24 cellular contexts compared by ENCODE assay signal in genomic region chrX:125621588-125621927, GRCh38.
"Had no signal": no experiment of that assay in that cellular context is flagged by ENCODE, and none has a peak within 500 bp of the region (broad histone marks: within the 10 kb centered on the region; RNA-seq: fewer than 3 reads in every experiment).

No MANE protein-coding gene starts in this region.

- H3K27me3 ChIP-seq: stomach, suprapubic skin, testis, thyroid gland, tibial artery, tibial nerve, transverse colon, upper lobe of left lung, upper lobe of right lung, uterus, vagina had no signal

- H3K4me3 ChIP-seq: stomach, suprapubic skin, testis, thoracic aorta, thyroid gland, tibial artery, tibial nerve, transverse colon, upper lobe of left lung, upper lobe of right lung, uterus, vagina had no signal

- H3K4me1 ChIP-seq: stomach, suprapubic skin, testis, thyroid gland, tibial artery, tibial nerve, transverse colon, upper lobe of left lung, upper lobe of right lung, uterus, vagina had no signal

- H3K36me3 ChIP-seq: stomach, suprapubic skin, thoracic aorta, thyroid gland, tibial artery, tibial nerve, transverse colon, upper lobe of left lung, upper lobe of right lung, uterus, vagina had no signal

- H3K9me3 ChIP-seq: stomach, suprapubic skin, testis, thoracic aorta, thyroid gland, tibial artery, tibial nerve, transverse colon, upper lobe of left lung, upper lobe of right lung, uterus, vagina had no signal

- DNase-seq: stimulated activated CD4-positive, alpha-beta T cell treated with anti-CD3 and anti-CD28 coated beads, Interleukin-2, amount 100 ng/mL, for 48 hours; stimulated activated CD4-positive, alpha-beta T cell treated with anti-CD3 and anti-CD28 coated beads, Interleukin-4, amount 100 ng/mL, for 1 hour; stimulated activated CD4-positive, alpha-beta T cell treated with anti-CD3 and anti-CD28 coated beads, Interleukin-4, amount 100 ng/mL, for 24 hours; stimulated activated CD4-positive, alpha-beta T cell treated with anti-CD3 and anti-CD28 coated beads, Interleukin-4, amount 100 ng/mL, for 4 hours; stimulated activated CD8-positive, alpha-beta memory T cell treated with anti-CD3 and anti-CD28 coated beads, Interleukin-4, amount 100 ng/mL, for 48 hours; stimulated activated naive B cell treated with anti-CD40 and anti-IgM and Interleukin-4, amounts not matched to agents 10 μg/mL and 1 μg/mL and 100 μg/mL, for 72 hours; stimulated activated naive CD4-positive, alpha-beta T cell; stimulated activated naive CD4-positive, alpha-beta T cell treated with Interleukin-2 at 50 U/mL for 16 hours; stimulated activated naive CD8-positive, alpha-beta T cell treated with anti-CD3 and anti-CD28 coated beads, Interleukin-15, amount 100 ng/mL, for 72 hours; stimulated activated naive CD8-positive, alpha-beta T cell treated with anti-CD3 and anti-CD28 coated beads, Interleukin-15, Interleukin-2, amounts not matched to agents 100 U/mL and 50 U/mL, for 24 hours; stomach; substantia nigra; testis; thyroid gland; tibial artery; transverse colon; trophoblast cell; upper lobe of left lung; upper lobe of right lung; uterus had no signal

- H3K27ac ChIP-seq: stomach, suprapubic skin, testis, thoracic aorta, thyroid gland, tibial artery, tibial nerve, transverse colon, upper lobe of left lung, upper lobe of right lung, uterus, vagina had no signal
